ENCODE assay signal across 8 cellular contexts in genomic region chr19:1354496-1355257, GRCh38. TPM values are rescaled to one million over a fixed set of nuclear protein-coding genes. Genes with fewer than 3 reads are reported as not detected.
DNase-seq lines count a peak whose midpoint lies in the region; ATAC-seq and TF ChIP-seq lines count a peak whose summit lies in the region.

No MANE protein-coding gene starts in this region.

- ATAC-seq in GM19395 (IDR thresholded peaks at IDR 0.05; ENCODE audit: unreplicated experiment) (peak; percentile 76), HG03558 (IDR thresholded peaks at IDR 0.05; ENCODE audit: extremely low read depth, unreplicated experiment) (peak; percentile 55)
- peak; percentile 99 for ATAC-seq in activated CD8-positive, alpha-beta T cell treated with anti-CD3 and anti-CD28 coated beads for 36 hours

- H3K4me3 Mint-ChIP-seq in CD14-positive monocyte = peak overlapping the region; percentile 87 to 95
- peak overlapping the region; percentile 88 for H3K4me3 Mint-ChIP-seq in activated CD8-positive, alpha-beta T cell treated with anti-CD3 and anti-CD28 coated beads for 36 hours

- peaks cover 0 to 5% (median 0%) of the 10 kb centered on the region in 7 donors for H3K9me3 Mint-ChIP-seq in CD14-positive monocyte
- H3K9me3 Mint-ChIP-seq in activated CD8-positive, alpha-beta T cell treated with anti-CD3 and anti-CD28 coated beads for 36 hours = no peaks in the 10 kb centered on the region

- 1% methylated on average over 101 of the region's 101 CpGs for WGBS in ectodermal cell, 2 experiments

- DNase-seq in CD14-positive monocyte (ENCODE audit: low spot score) (peak; percentile 81), NCI-H748 treated with DMSO at 0.1 percent for 48 hours (lab: John Stamatoyannopoulos, UW) (peak; percentile 43), lung microvascular endothelial cell (ENCODE audit: low read depth in 2 of 2) (peak; percentile 88 to 89)
- DNase-seq in activated CD8-positive, alpha-beta T cell treated with anti-CD3 and anti-CD28 coated beads for 36 hours = peak; percentile 80
- peak; percentile 69 to 73 (median 73) for DNase-seq in stimulated activated CD4-positive, alpha-beta T cell treated with anti-CD3 and anti-CD28 coated beads, TNF-alpha, amount 100 ng/mL, for 4 hours (ENCODE audit: low read depth in 3 of 3)

- H3K27me3 ChIP-seq in ectodermal cell (ENCODE audit: control insufficient read depth, insufficient read depth, low read length, poor library complexity, severe bottlenecking) = no peaks in the 10 kb centered on the region

- H3K27me3 Mint-ChIP-seq in CD14-positive monocyte (ENCODE audit: low read depth in 3 of 3) = peaks cover 5 to 14% (median 12%) of the 10 kb centered on the region in 3 donors
- H3K27me3 Mint-ChIP-seq in activated CD8-positive, alpha-beta T cell treated with anti-CD3 and anti-CD28 coated beads for 36 hours = no peaks in the 10 kb centered on the region

- peaks cover 19% of the 10 kb centered on the region for H3K4me1 Mint-ChIP-seq in CD14-positive monocyte
- peaks cover 13% of the 10 kb centered on the region for H3K4me1 Mint-ChIP-seq in activated CD8-positive, alpha-beta T cell treated with anti-CD3 and anti-CD28 coated beads for 36 hours (ENCODE audit: low read depth)

- CTCF ChIA-PET in activated CD8-positive, alpha-beta T cell treated with anti-CD3 and anti-CD28 coated beads for 36 hours (lab: Charles Lee) = interaction anchor here (1.3 kb wide), 1 partner anchor 38 kb away, joined by 3 read pairs; no protein-coding TSS in a partner anchor

- no peak for TF ChIP-seq CTCF in CD14-positive monocyte (IDR thresholded peaks at IDR 0.05)
- TF ChIP-seq CTCF in activated CD8-positive, alpha-beta T cell treated with anti-CD3 and anti-CD28 coated beads for 36 hours (IDR thresholded peaks at IDR 0.05) = no peak

- POLR2A ChIA-PET in activated CD8-positive, alpha-beta T cell treated with anti-CD3 and anti-CD28 coated beads for 36 hours (lab: Charles Lee) = interaction anchor here (0.6 to 1.0 kb wide), 3 partner anchors 28 to 76 kb away, joined by 3 to 5 read pairs (median 3); no protein-coding TSS in a partner anchor

- H3K9me3 ChIP-seq in ectodermal cell (ENCODE audit: control insufficient read depth, low read length) = no peaks in the 10 kb centered on the region

- peaks cover 14% of the 10 kb centered on the region for H3K36me3 ChIP-seq in ectodermal cell (ENCODE audit: control insufficient read depth, insufficient read depth, low read length)

- H3K4me3 ChIP-seq in ectodermal cell (ENCODE audit: insufficient read depth, low read depth, low read length) = peak overlapping the region; percentile 77

- peaks cover 28 to 29% of the 10 kb centered on the region in 2 donors for H3K36me3 Mint-ChIP-seq in CD14-positive monocyte
- H3K36me3 Mint-ChIP-seq in activated CD8-positive, alpha-beta T cell treated with anti-CD3 and anti-CD28 coated beads for 36 hours (ENCODE audit: low read depth) = peaks cover 25% of the 10 kb centered on the region

- peak overlapping the region; percentile 96 for H3K27ac ChIP-seq in ectodermal cell (ENCODE audit: insufficient read depth, low read depth, low read length, poor library complexity, severe bottlenecking)

- H3K27ac Mint-ChIP-seq in CD14-positive monocyte = peak overlapping the region in 6 of 7 donors; percentile 21 to 83 (median 56)
- peak overlapping the region; percentile 86 for H3K27ac Mint-ChIP-seq in activated CD8-positive, alpha-beta T cell treated with anti-CD3 and anti-CD28 coated beads for 36 hours

- peaks cover 32% of the 10 kb centered on the region for H3K4me1 ChIP-seq in ectodermal cell (ENCODE audit: control insufficient read depth, insufficient read depth, low read length)

- intact Hi-C loops in CD14-positive monocyte (cut with micrococcal nuclease) = loop anchor here in 1 of 2 donors (5.0 kb wide), 1 partner anchor 77 kb away; the partner anchor contains the start of gene FAM174C
- intact Hi-C loops in activated CD8-positive, alpha-beta T cell treated with anti-CD3 and anti-CD28 coated beads for 36 hours (cut with micrococcal nuclease) = no loop called here

RNA-seq across cellular contexts. Expression of gene NDUFS7, which starts 29.0 kb away (rescaled TPM):
- polyA plus RNA-seq in CD14-positive monocyte = 100 to 1,000 TPM; 211 to 232 TPM
- total RNA-seq in activated CD8-positive, alpha-beta T cell treated with anti-CD3 and anti-CD28 coated beads for 36 hours = 100 to 1,000 TPM; 113 to 120 TPM
- polyA plus RNA-seq in ectodermal cell (2013, experiment 1 of 4) = 58.6 TPM
- 59.8 TPM for polyA plus RNA-seq in ectodermal cell (2013, experiment 2 of 4)
- 69.8 TPM for polyA plus RNA-seq in ectodermal cell (2013, experiment 3 of 4)
- polyA plus RNA-seq in ectodermal cell (2013, experiment 4 of 4) = 79.4 TPM
- total RNA-seq in lung microvascular endothelial cell = 64.9 and 110 TPM in 2 replicates

RNA-seq across cellular contexts. Expression of gene GAMT, which starts 46.7 kb away (rescaled TPM):
- under 1 TPM; 0.95 to 0.96 TPM for polyA plus RNA-seq in CD14-positive monocyte
- 10 to 100 TPM; 27.8 to 29.5 TPM for total RNA-seq in activated CD8-positive, alpha-beta T cell treated with anti-CD3 and anti-CD28 coated beads for 36 hours
- polyA plus RNA-seq in ectodermal cell (2013, experiment 1 of 4) = 52.9 TPM
- polyA plus RNA-seq in ectodermal cell (2013, experiment 2 of 4) = 56.8 TPM
- 38.4 TPM for polyA plus RNA-seq in ectodermal cell (2013, experiment 3 of 4)
- polyA plus RNA-seq in ectodermal cell (2013, experiment 4 of 4) = 41.1 TPM
- 8.3 and 12.6 TPM in 2 replicates for total RNA-seq in lung microvascular endothelial cell

RNA-seq across cellular contexts. Expression of gene DAZAP1, which starts 52.7 kb away (rescaled TPM):
- polyA plus RNA-seq in CD14-positive monocyte = 1 to 10 TPM; 3.3 to 4.2 TPM
- total RNA-seq in activated CD8-positive, alpha-beta T cell treated with anti-CD3 and anti-CD28 coated beads for 36 hours = 100 to 1,000 TPM; 263 to 283 TPM
- polyA plus RNA-seq in ectodermal cell (2013, experiment 1 of 4) = 164 TPM
- 161 TPM for polyA plus RNA-seq in ectodermal cell (2013, experiment 2 of 4)
- polyA plus RNA-seq in ectodermal cell (2013, experiment 3 of 4) = 111 TPM
- polyA plus RNA-seq in ectodermal cell (2013, experiment 4 of 4) = 116 TPM
- total RNA-seq in lung microvascular endothelial cell = 46.4 and 48.4 TPM in 2 replicates

Comparison
In these comparisons a context has a peak if more than half of its experiments do, and no peak if none do; other contexts are left out.
1. Peak in every context shown above with its lines: DNase-seq, ATAC-seq, H3K4me3 ChIP-seq and H3K27ac ChIP-seq.